1 cellular context compared by ENCODE assay signal in genomic region chr1:156549390-156549789, GRCh38.
TF ChIP-seq lines count a peak whose summit lies in the region.

No MANE protein-coding gene starts in this region.

TF ChIP-seq in H1, 55 proteins besides CTCF, POLR2A, EP300 and RAD21:
- no peak for TF ChIP-seq SUZ12 (IDR thresholded peaks at IDR 0.05; ENCODE audit: low read length)
- TF ChIP-seq TCF12 (IDR thresholded peaks at IDR 0.05; ENCODE audit: low read depth, low read length): no peak
TF ChIP-seq in H1: peak in this region for 0.
